In the genomic region with DNA sequence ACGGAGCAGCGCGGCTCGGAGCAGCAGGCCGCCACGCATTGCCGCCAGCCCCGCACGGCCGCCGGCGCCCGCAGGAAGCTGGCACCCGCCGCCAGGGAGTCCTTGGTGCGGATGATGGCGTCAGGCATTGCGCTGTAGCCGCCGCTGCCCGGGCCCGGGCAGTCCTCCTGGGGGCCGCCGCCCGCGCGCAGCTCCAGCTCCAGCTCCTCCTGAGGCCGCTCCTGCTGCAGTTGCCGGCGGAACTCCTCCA, we compare ENCODE assay signal across 8 cellular contexts. TPM values are rescaled to one million over a fixed set of nuclear protein-coding genes. Genes with fewer than 3 reads are reported as not detected.
DNase-seq lines count a peak whose midpoint lies in the region; ATAC-seq and TF ChIP-seq lines count a peak whose summit lies in the region.

No MANE protein-coding gene starts in this region.

- ATAC-seq in CD4-positive, alpha-beta T cell (ENCODE audit: poor library complexity) = peak; percentile 12
- ATAC-seq in GM21723 (IDR thresholded peaks at IDR 0.05; ENCODE audit: unreplicated experiment) = peak; percentile 24
- no peak for ATAC-seq in HG02870 (IDR thresholded peaks at IDR 0.05; ENCODE audit: unreplicated experiment)
- no peak for ATAC-seq in HG02798 (IDR thresholded peaks at IDR 0.05; ENCODE audit: poor library complexity, unreplicated experiment)

- H3K27me3 ChIP-seq in CD4-positive, alpha-beta T cell (ENCODE audit: control insufficient read depth, insufficient read depth, low read length) = no peaks in the 10 kb centered on the region
- H3K27me3 ChIP-seq in right atrium auricular region (no peaks in the 10 kb centered on the region), spleen (replicated peaks in 1 of 7) (peaks cover 0 to 36% (median 0%) of the 10 kb centered on the region in 7 donors)

- intact Hi-C loops in CD4-positive, alpha-beta T cell (cut with DNase I, micrococcal nuclease) = loop anchor here in 1 of 2 experiments (5.0 to 10.0 kb wide), 3 partner anchors 109 to 296 kb away; a partner anchor contains a TSS
- intact Hi-C loops in spleen (cut with DNase I; ENCODE audit: low total_unique reads) = no loop called here

- H3K9me3 Mint-ChIP-seq in CD4-positive, alpha-beta T cell = no peaks in the 10 kb centered on the region

- no peaks in the 10 kb centered on the region for H3K36me3 Mint-ChIP-seq in CD4-positive, alpha-beta T cell (ENCODE audit: low read depth)

- POLR2A ChIA-PET in CD4-positive, alpha-beta T cell (lab: Charles Lee) = interaction anchor here (1.1 to 1.2 kb wide), 2 partner anchors 108 to 114 kb away, joined by 3 read pairs; a partner anchor contains a TSS

- no peak for TF ChIP-seq POLR2A in spleen (IDR thresholded peaks at IDR 0.05)

- no peak for DNase-seq in CD4-positive, alpha-beta T cell
- DNase-seq in T follicular helper cell (ENCODE audit: low read depth) (peak; percentile 12), right atrium auricular region (ENCODE audit: low spot score) (no peak), spleen (no peak), ACHN (no peak)

- CTCF ChIA-PET in CD4-positive, alpha-beta T cell (lab: Charles Lee) = interaction anchor here (0.6 kb wide), 1 partner anchor 768 kb away, joined by 3 read pairs; no protein-coding TSS in a partner anchor

- H3K4me3 Mint-ChIP-seq in CD4-positive, alpha-beta T cell = no peak overlapping the region

- H3K36me3 ChIP-seq in right atrium auricular region (no peaks in the 10 kb centered on the region), spleen (no peaks in the 10 kb centered on the region)

- no peak overlapping the region for H3K27ac Mint-ChIP-seq in CD4-positive, alpha-beta T cell

- peaks cover 25% of the 10 kb centered on the region for H3K27me3 Mint-ChIP-seq in CD4-positive, alpha-beta T cell

- no peaks in the 10 kb centered on the region for H3K9me3 ChIP-seq in CD4-positive, alpha-beta T cell (ENCODE audit: control insufficient read depth, low read length)
- H3K9me3 ChIP-seq in right atrium auricular region (no peaks in the 10 kb centered on the region), spleen (no peaks in the 10 kb centered on the region)

- H3K4me1 Mint-ChIP-seq in CD4-positive, alpha-beta T cell (ENCODE audit: low read depth) = peaks cover 5% of the 10 kb centered on the region

- TF ChIP-seq CTCF in CD4-positive, alpha-beta T cell (IDR thresholded peaks at IDR 0.05) = no peak
- TF ChIP-seq CTCF in right atrium auricular region (IDR thresholded peaks at IDR 0.05) (no peak), spleen (IDR thresholded peaks at IDR 0.05 in 8 of 11, conservative IDR thresholded peaks at IDR 0.05 in 3 of 11) (peak in 1 of 11 experiments; percentile 3)

- in situ Hi-C loops in ACHN (cut with HindIII; ENCODE audit: low pct_ligation_motif_present, low pct_unique_long_range_greater_than_20kb, low sequenced_read_pairs) = no loop called here

- WGBS in spleen, 5 donors = 0 to 1% (median 0%) methylated on average over 5 to 30 of the region's 30 CpGs

- H3K4me3 ChIP-seq in right atrium auricular region (peak overlapping the region; percentile 65 to 77), spleen (peak overlapping the region; percentile 44 to 94 (median 76))

- H3K4me1 ChIP-seq in right atrium auricular region (peaks cover 0 to 14% of the 10 kb centered on the region in 2 donors), spleen (peaks cover 8 to 35% (median 22%) of the 10 kb centered on the region in 6 donors)

- H3K27ac ChIP-seq in CD4-positive, alpha-beta T cell (ENCODE audit: low read depth, low read length) = no peak overlapping the region
- H3K27ac ChIP-seq in right atrium auricular region (peak overlapping the region; percentile 90 to 94), spleen (peak overlapping the region; percentile 31 to 88 (median 86))

RNA-seq across cellular contexts. Expression of a gene that starts 0.6 kb away (rescaled TPM):
- under 1 TPM; 0.75 to 0.99 TPM for total RNA-seq in CD4-positive, alpha-beta T cell
- total RNA-seq in right atrium auricular region = 10 to 100 TPM; 17.0 to 25.7 TPM
- 10 to 100 TPM in 3 of 7 donors, 1 to 10 TPM in 4; 5.3 to 15.0 (median 9.9) TPM for total RNA-seq in spleen
- 1 to 10 TPM in 2 of 3 donors, under 1 TPM in 1; 0.65 to 2.6 (median 2.0) TPM for polyA plus RNA-seq in spleen

RNA-seq across cellular contexts. Expression of a gene that starts 34.4 kb away (rescaled TPM):
- not detected for total RNA-seq in CD4-positive, alpha-beta T cell
- 1 to 10 TPM in 1 of 2 donors, under 1 TPM in 1; 0.52 to 4.3 TPM for total RNA-seq in right atrium auricular region
- 1 to 10 TPM in 6 of 7 donors, under 1 TPM in 1; 0.94 to 3.4 (median 2.0) TPM for total RNA-seq in spleen
- under 1 TPM; 0.04 to 0.80 (median 0.23) TPM for polyA plus RNA-seq in spleen

RNA-seq across cellular contexts. Expression of a gene that starts 59.4 kb away (rescaled TPM):
- total RNA-seq in CD4-positive, alpha-beta T cell = not detected
- total RNA-seq in right atrium auricular region = 1 to 10 TPM; 1.5 to 1.6 TPM
- 1 to 10 TPM in 1 of 7 donors, not detected in 6; 1.2 TPM for total RNA-seq in spleen
- under 1 TPM in 1 of 3 donors, not detected in 2; 0.09 TPM for polyA plus RNA-seq in spleen

Comparison
In these comparisons a context has a peak if more than half of its experiments do, and no peak if none do; other contexts are left out.
1. ATAC-seq: peak in CD4-positive, alpha-beta T cell (single experiment) and GM21723 (single experiment); none in HG02870 (single experiment) and HG02798 (single experiment).